In the genomic region with DNA sequence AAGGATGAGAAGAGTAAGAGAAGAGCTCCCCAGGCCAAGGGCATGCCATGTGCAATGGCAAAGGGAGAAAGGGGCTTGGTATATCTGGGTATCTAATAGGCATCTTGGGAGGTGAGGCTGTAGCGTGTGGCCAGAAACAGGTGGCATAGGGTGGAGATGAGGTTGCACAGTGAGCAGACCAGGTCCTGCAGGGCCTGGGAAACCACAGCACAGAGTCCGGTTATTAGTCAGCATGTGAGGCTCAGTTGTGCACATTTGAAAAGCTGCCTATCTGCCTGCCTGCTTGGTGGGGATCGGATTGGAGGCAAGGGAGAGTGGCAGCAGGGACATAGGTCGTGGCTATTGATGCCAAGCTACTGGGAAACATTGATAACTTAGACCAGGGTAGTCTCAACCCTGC, we compare ENCODE assay signal across 14 cellular contexts.
A peak's percentile ranks its signal among the peaks of the same experiment; 100 is the strongest.
DNase-seq lines count a peak whose midpoint lies in the region; ATAC-seq, FAIRE-seq and TF ChIP-seq lines count a peak whose summit lies in the region.
"Had no signal": no experiment of that assay in that cellular context is flagged by ENCODE, and none has a peak within 500 bp of the region (broad histone marks: within the 10 kb centered on the region; RNA-seq: fewer than 3 reads in every experiment).

No MANE protein-coding gene starts in this region.

- H3K4me2 ChIP-seq in hepatocyte: no peak overlapping the region

- H2AFZ ChIP-seq in hepatocyte: no peak overlapping the region

- no peaks in the 10 kb centered on the region for H3K36me3 ChIP-seq in BE2C
- no peaks in the 10 kb centered on the region for H3K36me3 ChIP-seq in hepatocyte (replicated peaks; ENCODE audit: insufficient read depth, low read depth)
- H3K36me3 ChIP-seq: neutrophil had no signal

- ATAC-seq in GM19468 (IDR thresholded peaks at IDR 0.05; ENCODE audit: extremely low read depth, unreplicated experiment) (peak; percentile 85), HG02938 (IDR thresholded peaks at IDR 0.05; ENCODE audit: unreplicated experiment) (peak; percentile 91), HG03571 (IDR thresholded peaks at IDR 0.05; ENCODE audit: unreplicated experiment) (peak; percentile 86)
- ATAC-seq: left colon, Panc1 had no signal

- H3K9me3 ChIP-seq in BE2C (no peaks in the 10 kb centered on the region), hepatocyte (ENCODE audit: low read depth) (no peaks in the 10 kb centered on the region)
- H3K9me3 ChIP-seq: neutrophil had no signal

- FAIRE-seq in GM18507 (lab: Jason Lieb, UNC): peak; percentile 99

- no peaks in the 10 kb centered on the region for H3K27me3 ChIP-seq in BE2C
- H3K27me3 ChIP-seq in hepatocyte: no peaks in the 10 kb centered on the region
- H3K27me3 ChIP-seq: neutrophil had no signal

- H3K27ac ChIP-seq in hepatocyte: no peak overlapping the region
- H3K27ac ChIP-seq: neutrophil had no signal

- no peak for TF ChIP-seq CTCF in BE2C (IDR thresholded peaks at IDR 0.05; ENCODE audit: low read depth, low read length)
- TF ChIP-seq CTCF in hepatocyte (IDR thresholded peaks at IDR 0.05; ENCODE audit: poor library complexity): no peak

- no peak overlapping the region for H3K4me3 ChIP-seq in BE2C (ENCODE audit: low read depth, low read length)
- H3K4me3 ChIP-seq in hepatocyte: no peak overlapping the region

- no peaks in the 10 kb centered on the region for H3K4me1 ChIP-seq in BE2C
- peaks cover 8% of the 10 kb centered on the region for H3K4me1 ChIP-seq in hepatocyte (ENCODE audit: insufficient read depth)

- no peaks in the 10 kb centered on the region for H3K9me2 ChIP-seq in hepatocyte (replicated peaks; ENCODE audit: insufficient read depth)

- peak; percentile 62 for DNase-seq in GM18507 (ENCODE audit: extremely low spot score, insufficient read length, low read depth)
- DNase-seq in NCI-H1417 treated with DMSO at 0.1 percent for 48 hours (lab: John Stamatoyannopoulos, UW): no peak
- no peak for DNase-seq in BE2C
- DNase-seq in NCI-H510A (lab: John Stamatoyannopoulos, UW): no peak
- DNase-seq in hepatocyte (ENCODE audit: low spot score): no peak
- DNase-seq: AML-193, GF-D8, left colon, NCI-H146 had no signal

- 93% methylated on average over 4 of the region's 4 CpGs for WGBS in hepatocyte (ENCODE audit: low lambda C conversion rate, missing lambda C conversion rate)

- H3K79me2 ChIP-seq in hepatocyte: no peaks in the 10 kb centered on the region

- no peaks in the 10 kb centered on the region for H4K20me1 ChIP-seq in hepatocyte (ENCODE audit: insufficient read depth, poor library complexity, severe bottlenecking)
